ENCODE assay signal across 14 cellular contexts in the genomic region with DNA sequence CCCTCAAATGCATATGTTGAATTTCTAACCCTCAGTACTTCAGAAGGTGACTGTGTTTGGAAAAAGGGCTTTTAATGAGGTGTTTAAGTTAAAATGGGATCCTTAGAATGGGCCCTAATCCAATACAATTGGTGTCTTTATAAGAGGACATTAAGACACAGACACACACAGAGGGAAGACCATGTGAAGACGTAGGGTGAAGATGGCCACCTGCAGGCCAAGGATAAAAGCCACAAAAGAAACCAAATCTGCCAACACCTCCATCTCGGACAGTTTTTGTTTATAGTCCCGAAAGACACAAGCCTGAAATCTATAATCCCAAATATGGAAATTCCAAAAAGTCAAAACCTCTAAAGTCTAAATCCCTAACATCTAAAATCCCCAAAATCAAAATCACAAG. TPM values are rescaled to one million over a fixed set of nuclear protein-coding genes. Genes with fewer than 3 reads are reported as not detected.
A peak's percentile ranks its signal among the peaks of the same experiment; 100 is the strongest.
DNase-seq lines count a peak whose midpoint lies in the region; ATAC-seq and TF ChIP-seq lines count a peak whose summit lies in the region.
"Had no signal": no experiment of that assay in that cellular context is flagged by ENCODE, and none has a peak within 500 bp of the region (broad histone marks: within the 10 kb centered on the region; RNA-seq: fewer than 3 reads in every experiment).

No MANE protein-coding gene starts in this region.

- ATAC-seq in gastrocnemius medialis (no peak), GM19397 (IDR thresholded peaks at IDR 0.05; ENCODE audit: unreplicated experiment) (no peak)
- ATAC-seq: activated naive CD8-positive, alpha-beta T cell treated with anti-CD3 and anti-CD28 coated beads, Interleukin-2, amount 50 U/mL, for 24 hours; left ventricle myocardium superior had no signal

- H3K9ac ChIP-seq in OCI-LY1 (ENCODE audit: low read length) (no peak overlapping the region), colonic mucosa (ENCODE audit: low read depth in 2 of 2, low read length in 2 of 2) (no peak overlapping the region)

- H3K4me2 ChIP-seq in OCI-LY1 (ENCODE audit: low read length), result no peak overlapping the region

- DNase-seq in NCI-H524 (lab: John Stamatoyannopoulos, UW), result peak; percentile 20 to 42
- no peak for DNase-seq in NCI-H524 treated with DMSO at 0.1 percent for 48 hours (lab: John Stamatoyannopoulos, UW)
- DNase-seq in epithelial cell of esophagus (ENCODE audit: low read depth), result no peak
- DNase-seq in gastrocnemius medialis, result no peak
- no peak for DNase-seq in colonic mucosa
- DNase-seq in foreskin melanocyte, result no peak
- DNase-seq: activated naive CD8-positive, alpha-beta T cell treated with anti-CD3 and anti-CD28 coated beads, Interleukin-2, amount 50 U/mL, for 24 hours; glutamatergic neuron; left ventricle myocardium superior; NCI-H1105; SIG-M5; tibial artery had no signal

- H3K27ac ChIP-seq in OCI-LY1 (ENCODE audit: low read depth, low read length, poor library complexity, severe bottlenecking), result no peak overlapping the region
- H3K27ac ChIP-seq in gastrocnemius medialis, result no peak overlapping the region
- H3K27ac ChIP-seq in colonic mucosa, result no peak overlapping the region
- H3K27ac ChIP-seq: tibial artery had no signal

- H3F3A ChIP-seq in OCI-LY1 (ENCODE audit: insufficient read depth, low read length), result no peaks in the 10 kb centered on the region

- H3K9me3 ChIP-seq in OCI-LY1 (ENCODE audit: low read length), result no peaks in the 10 kb centered on the region
- H3K9me3 ChIP-seq in gastrocnemius medialis, result no peaks in the 10 kb centered on the region
- H3K9me3 ChIP-seq in colonic mucosa, result no peaks in the 10 kb centered on the region
- H3K9me3 ChIP-seq: tibial artery had no signal

- H2AFZ ChIP-seq in OCI-LY1 (ENCODE audit: low read length), result no peak overlapping the region

- TF ChIP-seq POLR2A in gastrocnemius medialis (IDR thresholded peaks at IDR 0.05), result no peak

- intact Hi-C loops in gastrocnemius medialis (cut with DNase I; ENCODE audit: low total_unique reads) (loop anchor here (2.0 kb wide), 1 partner anchor 75 kb away; no protein-coding TSS in a partner anchor), colonic mucosa (cut with DNase I) (no loop called here)

- H4K20me1 ChIP-seq in OCI-LY1 (ENCODE audit: insufficient read depth, low read length), result no peaks in the 10 kb centered on the region

- H3K27me3 ChIP-seq in OCI-LY1 (ENCODE audit: insufficient read depth, low read length), result no peaks in the 10 kb centered on the region
- H3K27me3 ChIP-seq in gastrocnemius medialis, result no peaks in the 10 kb centered on the region
- H3K27me3 ChIP-seq in colonic mucosa, result no peaks in the 10 kb centered on the region
- H3K27me3 ChIP-seq: tibial artery had no signal

- in situ Hi-C loops in gastrocnemius medialis (cut with MboI; ENCODE audit: low sequenced_read_pairs in 4 of 4), result loop anchor here in 1 of 4 donors (10.0 kb wide), 1 partner anchor 71 kb away; no protein-coding TSS in a partner anchor

- no peaks in the 10 kb centered on the region for H3K9me2 ChIP-seq in OCI-LY1 (ENCODE audit: low read depth, low read length)

- no peak overlapping the region for H3K4me3 ChIP-seq in OCI-LY1 (ENCODE audit: low read depth, low read length, poor library complexity, severe bottlenecking)
- no peak overlapping the region for H3K4me3 ChIP-seq in epithelial cell of esophagus (ENCODE audit: low read length)
- no peak overlapping the region for H3K4me3 ChIP-seq in gastrocnemius medialis
- H3K4me3 ChIP-seq in colonic mucosa, result no peak overlapping the region
- H3K4me3 ChIP-seq: tibial artery had no signal

- TF ChIP-seq CTCF in OCI-LY1 (IDR thresholded peaks at IDR 0.05; ENCODE audit: low read length) (peak; percentile 34; the same call in 1 of the 2 replicates), epithelial cell of esophagus (IDR thresholded peaks at IDR 0.05; ENCODE audit: insufficient read depth, low read depth, low read length, missing control alignments) (peak; percentile 14), gastrocnemius medialis (IDR thresholded peaks at IDR 0.05 in 4 of 5, conservative IDR thresholded peaks at IDR 0.05 in 1 of 5) (peak in 4 of 5 experiments; percentile 6 to 35 (median 16)), colonic mucosa (IDR thresholded peaks at IDR 0.05) (no peak)

- no peaks in the 10 kb centered on the region for H3K79me2 ChIP-seq in OCI-LY1 (ENCODE audit: insufficient read depth, low read length)

- H3K36me3 ChIP-seq in OCI-LY1 (ENCODE audit: insufficient read depth, low read length), result no peaks in the 10 kb centered on the region
- no peaks in the 10 kb centered on the region for H3K36me3 ChIP-seq in gastrocnemius medialis
- H3K36me3 ChIP-seq in colonic mucosa, result no peaks in the 10 kb centered on the region
- H3K36me3 ChIP-seq: tibial artery had no signal

- H3K4me1 ChIP-seq in OCI-LY1 (ENCODE audit: insufficient read depth, low read length, severe bottlenecking) (no peaks in the 10 kb centered on the region), gastrocnemius medialis (peaks cover 5 to 32% of the 10 kb centered on the region in 2 donors), colonic mucosa (no peaks in the 10 kb centered on the region)

RNA-seq across cellular contexts. Expression of gene MASP1, which starts 4.1 kb away (rescaled TPM):
- 1 to 10 TPM in 2 of 4 donors, under 1 TPM in 2; 0.27 to 7.3 (median 2.6) TPM for total RNA-seq in gastrocnemius medialis
- 10 to 100 TPM in 1 of 2 donors, under 1 TPM in 1; 0.52 to 11.1 TPM for total RNA-seq in colonic mucosa

Comparison
In these comparisons a context has a peak if more than half of its experiments do, and no peak if none do; other contexts are left out.
1. DNase-seq: peak in NCI-H524 (2 of 2); none in NCI-H524 treated with DMSO at 0.1 percent for 48 hours (single experiment), epithelial cell of esophagus (single experiment), gastrocnemius medialis (0 of 2), colonic mucosa (single experiment) and foreskin melanocyte (single experiment).